ENCODE assay signal across 8 cellular contexts in genomic region chr15:64461577-64462162, GRCh38. TPM values are rescaled to one million over a fixed set of nuclear protein-coding genes. Genes with fewer than 3 reads are reported as not detected.
DNase-seq lines count a peak whose midpoint lies in the region; ATAC-seq lines count a peak whose summit lies in the region.

No MANE protein-coding gene starts in this region.

- H3K27me3 ChIP-seq in layer of hippocampus (ENCODE audit: control insufficient read depth, insufficient read depth, low read length): no peaks in the 10 kb centered on the region

- DNase-seq in Right ventricle myocardium inferior (ENCODE audit: missing footprints) (no peak), cardiac septum (ENCODE audit: low spot score) (no peak), RPMI8226 (peak; percentile 32), caudate nucleus (lab: John Stamatoyannopoulos, UW) (peak in 37 of 61 donors; percentile 3 to 74 (median 40)), GM19240 (ENCODE audit: insufficient read length, low spot score) (no peak)
- DNase-seq in stimulated activated CD4-positive, alpha-beta T cell treated with anti-CD3 and anti-CD28 coated beads, Interleukin-15, amount 100 ng/mL, for 48 hours (ENCODE audit: low read depth in 2 of 2): peak; percentile 13 to 19

- H3K27ac ChIP-seq in caudate nucleus (ENCODE audit: low read depth, low read length): peak overlapping the region; percentile 65
- peak overlapping the region; percentile 75 for H3K27ac ChIP-seq in layer of hippocampus (ENCODE audit: low read depth, low read length)

- ATAC-seq in Right ventricle myocardium inferior (peak; percentile 4), HG03025 (IDR thresholded peaks at IDR 0.05; ENCODE audit: low FRiP score, unreplicated experiment) (no peak)

- intact Hi-C loops in Right ventricle myocardium inferior (cut with DNase I) (loop anchor here (2.0 to 10.0 kb wide), 2 partner anchors 45 to 173 kb away; no protein-coding TSS in a partner anchor), cardiac septum (cut with DNase I) (loop anchor here (10.0 kb wide), 1 partner anchor 957 kb away; the partner anchor contains the start of gene USP3)

RNA-seq across cellular contexts. Expression of gene ZNF609, which starts 1.3 kb away (rescaled TPM):
- total RNA-seq in Right ventricle myocardium inferior (16.9 TPM), cardiac septum (15.3 TPM)

Comparison
In these comparisons a context has a peak if more than half of its experiments do, and no peak if none do; other contexts are left out.
1. DNase-seq: peak in RPMI8226 (single experiment), caudate nucleus (37 of 61) and stimulated activated CD4-positive, alpha-beta T cell treated with anti-CD3 and anti-CD28 coated beads, Interleukin-15, amount 100 ng/mL, for 48 hours (2 of 2); none in Right ventricle myocardium inferior (single experiment), cardiac septum (single experiment) and GM19240 (single experiment).